ENCODE assay signal across 6 cellular contexts in genomic region chr16:48836641-48837040, GRCh38.
"Had no signal": no experiment of that assay in that cellular context is flagged by ENCODE, and none has a peak within 500 bp of the region (broad histone marks: within the 10 kb centered on the region; RNA-seq: fewer than 3 reads in every experiment).

No MANE protein-coding gene starts in this region.

- DNase-seq: GM23248, GOT3, H7, H9, HCEC 1CT, HFFc6 had no signal
